23 cellular contexts compared by ENCODE assay signal in genomic region chr3:33840179-33840578, GRCh38. TPM values are rescaled to one million over a fixed set of nuclear protein-coding genes. Genes with fewer than 3 reads are reported as not detected.
DNase-seq lines count a peak whose midpoint lies in the region; ATAC-seq, FAIRE-seq and TF ChIP-seq lines count a peak whose summit lies in the region.
"Had no signal": no experiment of that assay in that cellular context is flagged by ENCODE, and none has a peak within 500 bp of the region (broad histone marks: within the 10 kb centered on the region; RNA-seq: fewer than 3 reads in every experiment).

No MANE protein-coding gene starts in this region.

- H3K4me3 ChIP-seq in liver (ENCODE audit: low read depth in 1 of 3, low read length in 3 of 3) (no peak overlapping the region), HepG2 (replicated peaks in 1 of 3; ENCODE audit: insufficient read depth in 1 of 3, low read depth in 2 of 3, low read length in 3 of 3) (no peak overlapping the region), pancreas (no peak overlapping the region), neuronal stem cell (ENCODE audit: low read length in 2 of 2) (no peak overlapping the region)
- H3K4me3 ChIP-seq: A549, BLaER1, GM23338 had no signal

- no peak for ATAC-seq in HepG2
- peak; percentile 86 for ATAC-seq in left colon
- no peak for ATAC-seq in pancreas
- no peak for ATAC-seq in HG02973 (IDR thresholded peaks at IDR 0.05; ENCODE audit: unreplicated experiment)
- ATAC-seq: A549, GM23338, HCT116 had no signal

- no peak overlapping the region for H4K8ac ChIP-seq in neuronal stem cell (ENCODE audit: low read depth, low read length)

- H3K4ac ChIP-seq in neuronal stem cell (ENCODE audit: low read length): no peak overlapping the region

- H3K9ac ChIP-seq in liver (ENCODE audit: low read depth in 1 of 2, low read length in 2 of 2): no peak overlapping the region
- no peak overlapping the region for H3K9ac ChIP-seq in HepG2 (ENCODE audit: insufficient read depth, low read depth, low read length)
- H3K9ac ChIP-seq in neuronal stem cell (ENCODE audit: low read depth, low read length, poor library complexity): no peak overlapping the region
- H3K9ac ChIP-seq: BLaER1 had no signal

- no peak overlapping the region for H3K27ac ChIP-seq in liver (ENCODE audit: low read depth in 1 of 2, low read length in 2 of 2)
- H3K27ac ChIP-seq in HepG2 (ENCODE audit: extremely low read length, insufficient read depth, low read length): no peak overlapping the region
- no peak overlapping the region for H3K27ac ChIP-seq in pancreas
- no peak overlapping the region for H3K27ac ChIP-seq in neuronal stem cell (replicated peaks; ENCODE audit: low read length)
- H3K27ac ChIP-seq: 22Rv1, A549, BLaER1 had no signal

- H3K79me2 ChIP-seq in HepG2 (ENCODE audit: insufficient read depth, low read length): no peaks in the 10 kb centered on the region

- no peak overlapping the region for H3K4me2 ChIP-seq in HepG2 (ENCODE audit: low read depth, low read length)
- H3K4me2 ChIP-seq in neuronal stem cell (ENCODE audit: insufficient read depth, low read length, poor library complexity, severe bottlenecking): no peak overlapping the region
- H3K4me2 ChIP-seq: A549, BLaER1, GM23338 had no signal

- no peak for TF ChIP-seq POLR2A in HepG2 (IDR thresholded peaks at IDR 0.05; ENCODE audit: insufficient read depth in 1 of 2, low read depth in 2 of 2, low read length in 2 of 2)

- intact Hi-C loops in HepG2 (cut with micrococcal nuclease; ENCODE audit: unreplicated experiment) (no loop called here), left colon (cut with DNase I, micrococcal nuclease) (no loop called here), pancreas (cut with DNase I) (no loop called here)

- TF ChIP-seq CTCF in liver (IDR thresholded peaks at IDR 0.05; ENCODE audit: low read depth, low read length, missing input control) (no peak), HepG2 (CRISPR knock-in tag; IDR thresholded peaks at IDR 0.05) (no peak), pancreas (IDR thresholded peaks at IDR 0.05) (no peak)

- H3K36me3 ChIP-seq in liver (ENCODE audit: control insufficient read depth in 4 of 4, insufficient read depth in 3 of 4, low read depth in 1 of 4, low read length in 3 of 4) (peaks cover 2 to 21% (median 13%) of the 10 kb centered on the region in 4 donors), HepG2 (replicated peaks in 1 of 2; ENCODE audit: control insufficient read depth in 1 of 2, insufficient read depth in 2 of 2, low read length in 2 of 2) (peaks cover 2 to 16% of the 10 kb centered on the region in 2 experiments; a peak in 4 of 5 replicates), pancreas (peaks cover 0 to 10% (median 0%) of the 10 kb centered on the region in 3 donors), neuronal stem cell (replicated peaks in 1 of 2; ENCODE audit: control insufficient read depth in 2 of 2, insufficient read depth in 2 of 2, low read length in 2 of 2) (peaks cover 1 to 54% of the 10 kb centered on the region in 2 donors)

- H2BK120ac ChIP-seq in neuronal stem cell (ENCODE audit: low read depth, low read length): no peak overlapping the region

- H2BK5ac ChIP-seq in neuronal stem cell (ENCODE audit: low read length): no peak overlapping the region

- no peak overlapping the region for H3K14ac ChIP-seq in neuronal stem cell (ENCODE audit: low read length)

- no peak overlapping the region for H3K23ac ChIP-seq in neuronal stem cell (ENCODE audit: low read depth, low read length, poor library complexity)

- no peaks in the 10 kb centered on the region for H3K4me1 ChIP-seq in liver (ENCODE audit: control insufficient read depth in 4 of 4, insufficient read depth in 4 of 4, low read length in 3 of 4)
- H3K4me1 ChIP-seq in HepG2 (ENCODE audit: insufficient read depth, low read length): peaks cover 8% of the 10 kb centered on the region; the same call in 1 of the 2 replicates
- H3K4me1 ChIP-seq in pancreas: no peaks in the 10 kb centered on the region
- no peaks in the 10 kb centered on the region for H3K4me1 ChIP-seq in neuronal stem cell (ENCODE audit: control insufficient read depth in 2 of 2, insufficient read depth in 1 of 2, low read depth in 1 of 2, low read length in 2 of 2)
- H3K4me1 ChIP-seq: A549, BLaER1 had no signal

- no peak for TF ChIP-seq EP300 in HepG2 (IDR thresholded peaks at IDR 0.05; ENCODE audit: low read depth in 2 of 2, low read length in 2 of 2)
- no peak for TF ChIP-seq EP300 in HepG2 (CRISPR knock-in tag; IDR thresholded peaks at IDR 0.05; ENCODE audit: borderline replicate concordance)

- no peaks in the 10 kb centered on the region for H3K79me1 ChIP-seq in neuronal stem cell (ENCODE audit: low read depth, low read length)

- no peak overlapping the region for H2AFZ ChIP-seq in HepG2 (ENCODE audit: low read length)
- H2AFZ ChIP-seq in neuronal stem cell (ENCODE audit: low read length): no peak overlapping the region
- H2AFZ ChIP-seq: GM23338 had no signal

- H2AK5ac ChIP-seq in neuronal stem cell (ENCODE audit: low read depth, low read length): no peak overlapping the region

- no peak overlapping the region for H2BK15ac ChIP-seq in neuronal stem cell (ENCODE audit: low read length)

- no peak for TF ChIP-seq RAD21 in liver (IDR thresholded peaks at IDR 0.05)
- no peak for TF ChIP-seq RAD21 in HepG2 (CRISPR knock-in tag; IDR thresholded peaks at IDR 0.05)

- no peaks in the 10 kb centered on the region for H4K20me1 ChIP-seq in HepG2 (ENCODE audit: insufficient read depth, low read length)
- H4K20me1 ChIP-seq: BLaER1 had no signal

- WGBS in liver: 52% methylated on average over 2 of the region's 2 CpGs
- WGBS in HepG2 (ENCODE audit: low lambda C conversion rate): 86% methylated on average over 2 of the region's 2 CpGs
- 74 to 76% methylated on average over 2 of the region's 2 CpGs for WGBS in pancreas, 2 donors
- no CpG with 5 or more reads among the region's 2 CpGs for WGBS in neuronal stem cell (ENCODE audit: extremely low coverage in 2 of 2, insufficient read length in 2 of 2, insufficient replicate concordance in 1 of 2), 2 donors

- BruUV-seq in HepG2 (replicated peaks; lab: Mats Ljungman, UMichigan): no TSS peak

- FAIRE-seq in HepG2 (lab: Jason Lieb, UNC) (no peak), pancreas (lab: Jason Lieb, UNC) (peak; percentile 56)
- FAIRE-seq: A549, GM12892, GM18507, HTR-8/SVneo had no signal

- H2BK12ac ChIP-seq in neuronal stem cell (ENCODE audit: low read length): no peak overlapping the region

- H3K9me3 ChIP-seq in liver (ENCODE audit: control insufficient read depth in 4 of 4, low read length in 3 of 4) (no peaks in the 10 kb centered on the region), HepG2 (ENCODE audit: low read length) (no peaks in the 10 kb centered on the region), pancreas (no peaks in the 10 kb centered on the region), neuronal stem cell (replicated peaks in 1 of 2; ENCODE audit: control insufficient read depth in 2 of 2, insufficient read depth in 1 of 2, low read depth in 1 of 2, low read length in 2 of 2) (no peaks in the 10 kb centered on the region)
- H3K9me3 ChIP-seq: A549, BLaER1 had no signal

- CTCF ChIA-PET in HepG2 (lab: Yijun Ruan, JAX; ENCODE audit: low intra/inter-chr PET ratio, low total read pairs): no interaction called here

- H3K27me3 ChIP-seq in liver (ENCODE audit: control insufficient read depth in 4 of 4, insufficient read depth in 4 of 4, low read length in 3 of 4): no peaks in the 10 kb centered on the region
- H3K27me3 ChIP-seq in HepG2 (ENCODE audit: control insufficient read depth in 1 of 2, insufficient read depth in 2 of 2, low read length in 2 of 2): no peaks in the 10 kb centered on the region
- no peaks in the 10 kb centered on the region for H3K27me3 ChIP-seq in pancreas
- H3K27me3 ChIP-seq in neuronal stem cell (ENCODE audit: control insufficient read depth in 3 of 3, insufficient read depth in 3 of 3, low read depth in 1 of 3, low read length in 3 of 3): no peaks in the 10 kb centered on the region
- H3K27me3 ChIP-seq: BLaER1 had no signal

- H3K18ac ChIP-seq in neuronal stem cell (ENCODE audit: low read length): no peak overlapping the region

- POLR2A ChIA-PET in HepG2 (lab: Yijun Ruan, JAX): no interaction called here

- in situ Hi-C loops in HepG2 (cut with HindIII; ENCODE audit: extremely low pct_ligation_motif_present, low pct_unique_long_range_greater_than_20kb): no loop called here

- H4K91ac ChIP-seq in neuronal stem cell (ENCODE audit: low read depth, low read length, poor library complexity): no peak overlapping the region

- no peak for DNase-seq in HepG2 (ENCODE audit: low spot score)
- DNase-seq in left colon: no peak
- DNase-seq in pancreas: no peak
- DNase-seq in Ammon's horn (ENCODE audit: low spot score): no peak
- DNase-seq in mesenteric fat pad (ENCODE audit: low spot score): no peak
- no peak for DNase-seq in neuronal stem cell (ENCODE audit: low spot score)
- DNase-seq: AML-193; CD4-positive, alpha-beta memory T cell; DMS153; DMS79; GDM1; H7; HFFc6 had no signal

RNA-seq across cellular contexts. Expression of gene PDCD6IP, which starts 41.7 kb away (rescaled TPM):
- 10 to 100 TPM; 44.8 to 73.8 TPM for total RNA-seq in liver
- polyA plus RNA-seq in liver: 10 to 100 TPM; 31.9 to 50.9 TPM
- total RNA-seq in HepG2 (2016; rRNA removed; fragmentation: Illumina TruSeq; extraction: Trizol): 62.5 and 116 TPM in 2 replicates
- total RNA-seq in HepG2 (2016; cell fraction: cytosol; rRNA removed; fragmentation: Illumina TruSeq; extraction: Trizol; ENCODE audit: low read depth): 8.2 TPM in 2 replicates
- total RNA-seq in HepG2 (2016; cell fraction: insoluble cytoplasmic fraction; rRNA removed; fragmentation: Illumina TruSeq; extraction: Trizol): 62.0 and 102 TPM in 2 replicates
- total RNA-seq in HepG2 (2016; cell fraction: membrane; rRNA removed; fragmentation: Illumina TruSeq; extraction: Trizol): 13.3 and 16.9 TPM in 2 replicates
- 92.4 and 95.6 TPM in 2 replicates for total RNA-seq in HepG2 (2016; cell fraction: nucleus; rRNA removed; fragmentation: Illumina TruSeq; extraction: Trizol)
- 83.4 and 85.6 TPM in 2 replicates for polyA plus RNA-seq in HepG2 (2011; rRNA removed)
- polyA plus RNA-seq in HepG2 (2011; cell fraction: cytosol; rRNA removed): 27.7 and 44.8 TPM in 2 replicates
- polyA plus RNA-seq in HepG2 (2011; cell fraction: nucleus; rRNA removed): 81.3 and 96.4 TPM in 2 replicates
- 48.8 and 50.6 TPM in 2 replicates for polyA plus RNA-seq in HepG2 (2012)
- 1.5 and 2.6 TPM in 2 replicates for polyA plus RNA-seq in HepG2 (2016; cell fraction: cytosol; fragmentation: Illumina TruSeq; extraction: Trizol; ENCODE audit: low read depth)
- polyA plus RNA-seq in HepG2 (2016; cell fraction: insoluble cytoplasmic fraction; fragmentation: Illumina TruSeq; extraction: Trizol; ENCODE audit: low read depth): 67.4 and 83.3 TPM in 2 replicates
- polyA plus RNA-seq in HepG2 (2016; cell fraction: membrane; fragmentation: Illumina TruSeq; extraction: Trizol; ENCODE audit: low read depth): 4.2 and 5.0 TPM in 2 replicates
- 96.0 and 96.9 TPM in 2 replicates for polyA plus RNA-seq in HepG2 (2016; cell fraction: nucleus; fragmentation: Illumina TruSeq; extraction: Trizol; ENCODE audit: insufficient read depth, low read depth)
- 140 and 143 TPM in 2 replicates for polyA minus RNA-seq in HepG2 (2011; rRNA and poly(A)+ RNA removed; ENCODE audit: low replicate concordance)
- 97.9 and 112 TPM in 2 replicates for polyA minus RNA-seq in HepG2 (2011; cell fraction: cytosol; rRNA and poly(A)+ RNA removed)
- polyA minus RNA-seq in HepG2 (2011; cell fraction: nucleus; rRNA and poly(A)+ RNA removed): 180 TPM in 2 replicates
- 100 to 1,000 TPM; 445 to 448 TPM for total RNA-seq in left colon
- 100 to 1,000 TPM in 1 of 6 donors, 10 to 100 TPM in 5; 68.0 to 130 (median 83.4) TPM for total RNA-seq in pancreas
- 10 to 100 TPM; 15.1 to 27.6 TPM for polyA plus RNA-seq in pancreas
- 256 TPM for total RNA-seq in mesenteric fat pad
- polyA plus RNA-seq in neuronal stem cell (2013, experiment 1 of 2): 71.6 TPM
- 71.0 TPM for polyA plus RNA-seq in neuronal stem cell (2013, experiment 2 of 2)
